In the genomic region with DNA sequence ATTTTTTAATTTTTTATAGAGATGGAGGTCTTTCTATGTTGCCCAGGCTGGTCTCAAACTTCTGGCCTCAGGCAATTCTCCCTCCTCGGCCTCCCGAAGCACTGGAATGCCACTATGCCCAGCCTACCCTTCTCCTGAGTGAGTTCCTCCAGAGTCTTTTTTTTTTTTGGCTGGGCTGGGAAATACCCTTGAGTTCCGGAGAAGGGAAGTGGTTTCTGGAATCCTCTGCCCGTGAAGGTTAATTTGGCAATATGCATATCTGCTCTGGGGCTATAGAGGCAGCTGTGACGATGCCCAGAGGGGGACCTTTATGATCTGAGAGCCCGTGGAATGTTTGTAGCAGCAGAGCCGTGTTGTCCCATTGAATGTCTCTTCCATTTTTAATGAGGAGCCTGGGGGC, we compare ENCODE assay signal across 8 cellular contexts.
"Had no signal": no experiment of that assay in that cellular context is flagged by ENCODE, and none has a peak within 500 bp of the region (broad histone marks: within the 10 kb centered on the region; RNA-seq: fewer than 3 reads in every experiment).

No MANE protein-coding gene starts in this region.

- H3K9me3 ChIP-seq: HAP-1 had no signal

- H3K9me3 Mint-ChIP-seq: GM23338 had no signal

- DNase-seq: HFFc6, KBM-7 had no signal

- ATAC-seq: GM23338, HCT116, HepG2 had no signal

- H3K36me3 ChIP-seq: HAP-1 had no signal

- H3K4me3 ChIP-seq: GM23338, HAP-1 had no signal

- H3K36me3 Mint-ChIP-seq: IgD-negative memory B cell had no signal

- H3K27ac Mint-ChIP-seq: GM23338, HFFc6, IgD-negative memory B cell had no signal

- H3K4me3 Mint-ChIP-seq: GM23338, HFFc6 had no signal

- H2AFZ ChIP-seq: GM23338 had no signal

- H3K27me3 Mint-ChIP-seq: IgD-negative memory B cell had no signal

- H3K4me1 Mint-ChIP-seq: GM23338, IgD-negative memory B cell had no signal

- H3K4me2 ChIP-seq: GM23338 had no signal

- H3K4me1 ChIP-seq: HAP-1 had no signal

- H3K27ac ChIP-seq: HL-60 had no signal
